ENCODE assay signal across 2 cellular contexts in genomic region chr12:124039276-124039675, GRCh38.
TF ChIP-seq lines count a peak whose summit lies in the region.

No MANE protein-coding gene starts in this region.

TF ChIP-seq in IMR-90, 13 proteins besides CTCF, POLR2A, EP300 and RAD21:
- TF ChIP-seq CHD1 (IDR thresholded peaks at IDR 0.05; ENCODE audit: low read depth, low read length), result no peak
- no peak for TF ChIP-seq ELK1 (IDR thresholded peaks at IDR 0.05; ENCODE audit: borderline replicate concordance, low read depth, low read length)
- TF ChIP-seq MAZ (IDR thresholded peaks at IDR 0.05; ENCODE audit: borderline replicate concordance, low read depth, low read length), result no peak
- TF ChIP-seq NFE2L2 (IDR thresholded peaks at IDR 0.05; ENCODE audit: low read depth, low read length), result peak; percentile 48; the same call in 1 of the 2 replicates

TF ChIP-seq in GM12878, 131 proteins besides CTCF, POLR2A, EP300 and RAD21:
- 0 out of 2 replicates have a peak, but pooled peaks have one; percentile 16 for TF ChIP-seq RUNX3 (IDR thresholded peaks at IDR 0.05; ENCODE audit: low read length)
- TF ChIP-seq BRCA1 (IDR thresholded peaks at IDR 0.05; ENCODE audit: low read depth, low read length), result no peak
- TF ChIP-seq PAX5 (IDR thresholded peaks at IDR 0.05; ENCODE audit: borderline replicate concordance, low read depth, low read length), result no peak
TF ChIP-seq in GM12878: peak in this region for 1.
